In the genomic region with DNA sequence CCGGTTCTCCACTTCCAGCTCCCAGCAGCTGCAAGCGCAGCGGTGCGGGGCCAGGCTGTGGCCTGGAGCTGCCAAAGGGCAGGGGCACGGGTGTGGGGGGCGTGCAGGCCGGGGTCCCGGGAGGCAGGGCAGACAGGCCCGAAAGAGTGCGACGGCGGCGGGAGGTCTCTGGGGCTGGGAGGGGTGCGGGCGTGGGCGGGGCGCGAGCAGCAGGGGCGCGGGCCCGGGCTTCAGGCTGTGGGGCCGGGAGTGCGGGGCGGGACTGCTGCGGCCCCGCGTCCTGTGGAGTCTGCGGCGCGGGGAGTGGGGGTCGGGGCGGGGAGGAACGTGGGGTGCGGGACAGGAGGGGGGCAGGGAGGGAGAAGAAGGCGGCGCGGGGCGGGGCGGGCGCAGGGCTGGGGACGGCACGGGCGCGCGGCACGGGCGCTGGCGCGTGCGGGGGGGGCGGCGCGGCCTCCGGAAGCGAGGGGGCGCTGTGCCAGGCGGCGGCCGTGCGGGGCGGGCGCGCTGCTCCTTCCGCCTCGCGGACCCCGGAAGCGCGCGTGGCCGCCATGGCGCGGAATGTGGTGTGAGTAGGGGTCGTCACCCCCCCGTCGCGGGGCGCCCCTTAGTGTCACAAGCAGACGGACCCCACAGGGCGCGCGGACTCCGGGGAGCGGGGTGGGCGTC, we compare ENCODE assay signal across 8 cellular contexts. TPM values are rescaled to one million over a fixed set of nuclear protein-coding genes. Genes with fewer than 3 reads are reported as not detected.
DNase-seq lines count a peak whose midpoint lies in the region; ATAC-seq, FAIRE-seq and TF ChIP-seq lines count a peak whose summit lies in the region.

TSS of gene MRPL23 (plus strand) at position 521 of the 669 bp plus-strand sequence. CDS start at position 552, 31 bp downstream.

- H2AFZ ChIP-seq in IMR-90 (replicated peaks; ENCODE audit: low read length, poor library complexity) (no peak within 1 kb of the TSS), H1 (ENCODE audit: low read length) (no peak within 1 kb of the TSS)

- H3K18ac ChIP-seq in IMR-90 (ENCODE audit: low read depth, low read length) (no peak within 1 kb of the TSS), H1 (ENCODE audit: extremely low read depth, low read length) (no peak within 1 kb of the TSS)

- H3K4ac ChIP-seq in IMR-90 (ENCODE audit: low read depth, low read length) (no peak within 1 kb of the TSS), H1 (replicated peaks; ENCODE audit: insufficient read length, low read depth, low read length) (no peak within 1 kb of the TSS)

- H4K8ac ChIP-seq in IMR-90 (ENCODE audit: low read depth in 2 of 2, low read length in 2 of 2) (no peak within 1 kb of the TSS), H1 (ENCODE audit: extremely low read depth, insufficient read depth, low read length) (no peak within 1 kb of the TSS)

- H3K4me1 ChIP-seq in IMR-90 (ENCODE audit: control insufficient read depth, insufficient read depth, low read length) (no peaks in the 10 kb centered on the region), H1 (replicated peaks in 1 of 4; ENCODE audit: control insufficient read depth in 3 of 4, insufficient read depth in 4 of 4, low read length in 3 of 4) (peaks cover 0 to 7% (median 0%) of the 10 kb centered on the region in 4 experiments; a peak in 2 of 7 replicates)

- no TSS peak for BruUV-seq in IMR-90 (replicated peaks; lab: Mats Ljungman, UMichigan)

- TF ChIP-seq POLR2A in IMR-90 (IDR thresholded peaks at IDR 0.05; ENCODE audit: low read depth, low read length): no peak
- TF ChIP-seq POLR2A in H1 (IDR thresholded peaks at IDR 0.05; ENCODE audit: control extremely low read depth in 1 of 2, low read depth in 2 of 2, low read length in 2 of 2): no peak

- no peak within 1 kb of the TSS for H2BK120ac ChIP-seq in IMR-90 (ENCODE audit: low read depth, low read length)
- H2BK120ac ChIP-seq in H1 (replicated peaks; ENCODE audit: low read depth, low read length): no peak within 1 kb of the TSS

- no peak within 1 kb of the TSS for H3K14ac ChIP-seq in IMR-90 (replicated peaks; ENCODE audit: low read depth, low read length)
- H3K14ac ChIP-seq in H1 (ENCODE audit: insufficient read length): no peak within 1 kb of the TSS

- TF ChIP-seq CTCF in CD4-positive, alpha-beta T cell (IDR thresholded peaks at IDR 0.05): no peak
- TF ChIP-seq CTCF in IMR-90 (conservative IDR thresholded peaks at IDR 0.05; ENCODE audit: low read depth, low read length) (no peak), H1 (IDR thresholded peaks at IDR 0.05; ENCODE audit: control extremely low read depth in 1 of 3, insufficient read depth in 1 of 3, low read depth in 1 of 3, low read length in 3 of 3) (no peak)

- no peak within 1 kb of the TSS for H4K5ac ChIP-seq in IMR-90 (ENCODE audit: low read depth, low read length)
- H4K5ac ChIP-seq in H1 (ENCODE audit: insufficient read length, low read depth, low read length): no peak within 1 kb of the TSS

- H3K9ac ChIP-seq in IMR-90 (ENCODE audit: low read depth, low read length) (no peak within 1 kb of the TSS), H1 (replicated peaks in 1 of 4; ENCODE audit: extremely low read depth in 1 of 4, low read depth in 3 of 4, low read length in 3 of 4) (no peak within 1 kb of the TSS)

- dilution Hi-C loops in IMR-90 (cut with HindIII; ENCODE audit: low sequenced_read_pairs, unreplicated experiment): no loop called here

- no peaks in the 10 kb centered on the region for H3K4me1 Mint-ChIP-seq in CD4-positive, alpha-beta T cell (ENCODE audit: low read depth)

- H4K91ac ChIP-seq in IMR-90 (ENCODE audit: insufficient read depth, low read depth, low read length) (no peak within 1 kb of the TSS), H1 (replicated peaks; ENCODE audit: insufficient read length, low read length) (no peak within 1 kb of the TSS)

- no peaks in the 10 kb centered on the region for H3K27me3 ChIP-seq in CD4-positive, alpha-beta T cell (ENCODE audit: control insufficient read depth, insufficient read depth, low read length)
- no peaks in the 10 kb centered on the region for H3K27me3 ChIP-seq in IMR-90 (ENCODE audit: control insufficient read depth, insufficient read depth, low read length)
- H3K27me3 ChIP-seq in H1 (replicated peaks in 1 of 4; ENCODE audit: control insufficient read depth in 3 of 4, extremely low read depth in 1 of 4, insufficient read depth in 3 of 4, low read length in 3 of 4): no peaks in the 10 kb centered on the region

- no peak within 1 kb of the TSS for H2BK12ac ChIP-seq in H1 (ENCODE audit: low read depth, low read length)

- H2BK20ac ChIP-seq in IMR-90 (ENCODE audit: low read depth, low read length) (no peak within 1 kb of the TSS), H1 (ENCODE audit: low read length) (no peak within 1 kb of the TSS)

- H3K4me3 Mint-ChIP-seq in CD4-positive, alpha-beta T cell: no peak within 1 kb of the TSS

- TF ChIP-seq RAD21 in IMR-90 (IDR thresholded peaks at IDR 0.05; ENCODE audit: low read length): no peak
- no peak for TF ChIP-seq RAD21 in H1 (IDR thresholded peaks at IDR 0.05 in 1 of 2, conservative IDR thresholded peaks at IDR 0.05 in 1 of 2; ENCODE audit: low read depth in 2 of 2, low read length in 2 of 2)

- H3K27ac Mint-ChIP-seq in CD4-positive, alpha-beta T cell: no peak within 1 kb of the TSS

- H3K23me2 ChIP-seq in H1 (ENCODE audit: low read depth, low read length): no peaks in the 10 kb centered on the region

- H3K79me1 ChIP-seq in IMR-90 (ENCODE audit: low read depth in 1 of 2, low read length in 2 of 2) (no peaks in the 10 kb centered on the region), H1 (ENCODE audit: low read depth, low read length) (no peaks in the 10 kb centered on the region)

- no peak within 1 kb of the TSS for H2BK5ac ChIP-seq in IMR-90 (ENCODE audit: low read depth, low read length, poor library complexity, severe bottlenecking)
- H2BK5ac ChIP-seq in H1 (ENCODE audit: low read depth, low read length): no peak within 1 kb of the TSS

- CTCF ChIA-PET in CD4-positive, alpha-beta T cell (lab: Charles Lee): interaction anchor here (2.0 kb wide), 1 partner anchor 64 kb away, joined by 7 read pairs; no protein-coding TSS in a partner anchor
- CTCF ChIA-PET in IMR-90 (lab: Yijun Ruan, JAX): no interaction called here
- CTCF ChIA-PET in H1 (lab: Charles Lee; ENCODE audit: partially characterized antibody): interaction anchor here (0.6 to 18.8 kb wide), 21 partner anchors 12 to 644 kb away, joined by 3 to 416 read pairs (median 4); partner anchors contain the start of genes INS and SYT8

- peak; percentile 79 for ATAC-seq in CD4-positive, alpha-beta T cell (ENCODE audit: poor library complexity)
- ATAC-seq in IMR-90 (ENCODE audit: low read depth): peak; percentile 63

- H3K27ac ChIP-seq in CD4-positive, alpha-beta T cell (ENCODE audit: low read depth, low read length): no peak within 1 kb of the TSS
- H3K27ac ChIP-seq in IMR-90 (ENCODE audit: insufficient read depth, low read length) (no peak within 1 kb of the TSS), H1 (ENCODE audit: low read depth, low read length) (no peak within 1 kb of the TSS)

- no peaks in the 10 kb centered on the region for H3K9me3 Mint-ChIP-seq in CD4-positive, alpha-beta T cell

- TF ChIP-seq EP300 in H1 (IDR thresholded peaks at IDR 0.05; ENCODE audit: borderline replicate concordance in 1 of 2, low read depth in 2 of 2, low read length in 2 of 2): no peak

- H4K20me1 ChIP-seq in IMR-90 (ENCODE audit: insufficient read depth, low read length): no peaks in the 10 kb centered on the region
- H4K20me1 ChIP-seq in H1 (replicated peaks in 1 of 2; ENCODE audit: control insufficient read depth in 1 of 2, insufficient read depth in 2 of 2, low read length in 2 of 2): no peaks in the 10 kb centered on the region

- H3K9me1 ChIP-seq in IMR-90 (ENCODE audit: insufficient read depth, low read length): peaks cover 3% of the 10 kb centered on the region; the same call in 1 of the 2 replicates

- no peak within 1 kb of the TSS for H2AK9ac ChIP-seq in IMR-90 (replicated peaks; ENCODE audit: low read depth, low read length, poor library complexity)

- POLR2A ChIA-PET in CD4-positive, alpha-beta T cell (lab: Charles Lee): interaction anchor here (0.6 to 1.5 kb wide), 2 partner anchors 94 to 99 kb away, joined by 3 to 6 read pairs; partner anchors contain the start of gene LSP1
- POLR2A ChIA-PET in IMR-90 (lab: Charles Lee; ENCODE audit: unreplicated experiment) (no interaction called here), H1 (lab: Charles Lee; ENCODE audit: partially characterized antibody) (interaction anchor here (1.0 to 2.3 kb wide), 3 partner anchors 9 to 204 kb away, joined by 3 to 9 read pairs (median 5); no protein-coding TSS in a partner anchor)

- H3K56ac ChIP-seq in IMR-90 (ENCODE audit: extremely low read depth, insufficient read depth, low read length): no peak within 1 kb of the TSS
- no peak within 1 kb of the TSS for H3K56ac ChIP-seq in H1 (replicated peaks; ENCODE audit: insufficient read length, low read depth, low read length)

- FAIRE-seq in H1 (lab: Jason Lieb, UNC): no peak

- H3K4me2 ChIP-seq in IMR-90 (ENCODE audit: low read depth, low read length): no peak within 1 kb of the TSS
- H3K4me2 ChIP-seq in H1 (ENCODE audit: insufficient read depth in 1 of 2, low read depth in 2 of 2, low read length in 2 of 2): no peak within 1 kb of the TSS

- H3K23ac ChIP-seq in IMR-90 (ENCODE audit: low read depth, low read length) (no peak within 1 kb of the TSS), H1 (ENCODE audit: insufficient read length) (no peak within 1 kb of the TSS)

- no CpG with 5 or more reads among the region's 85 CpGs for WGBS in IMR-90 (ENCODE audit: extremely low coverage in 2 of 2, insufficient read length in 1 of 2), 2 experiments
- WGBS in H1 (ENCODE audit: extremely low coverage in 1 of 2, insufficient coverage in 1 of 2, insufficient read length in 1 of 2, insufficient replicate concordance in 2 of 2, low coverage in 1 of 2, low lambda C conversion rate in 2 of 2, missing lambda C conversion rate in 1 of 2), 2 experiments: no CpG with 5 or more reads among the region's 85 CpGs

- intact Hi-C loops in CD4-positive, alpha-beta T cell (cut with DNase I, micrococcal nuclease): no loop called here
- intact Hi-C loops in IMR-90 (cut with micrococcal nuclease): no loop called here

- no peaks in the 10 kb centered on the region for H3K36me3 ChIP-seq in IMR-90 (ENCODE audit: control insufficient read depth, insufficient read depth, low read length)
- H3K36me3 ChIP-seq in H1 (ENCODE audit: control insufficient read depth in 2 of 4, insufficient read depth in 4 of 4, low read length in 3 of 4): no peaks in the 10 kb centered on the region

- H3K36me3 Mint-ChIP-seq in CD4-positive, alpha-beta T cell (ENCODE audit: low read depth): no peaks in the 10 kb centered on the region

- no peaks in the 10 kb centered on the region for H3K9me3 ChIP-seq in CD4-positive, alpha-beta T cell (ENCODE audit: control insufficient read depth, low read length)
- H3K9me3 ChIP-seq in IMR-90 (ENCODE audit: control insufficient read depth, insufficient read depth, low read length) (no peaks in the 10 kb centered on the region), H1 (ENCODE audit: insufficient read depth in 2 of 2, low read depth in 1 of 2, low read length in 1 of 2) (no peaks in the 10 kb centered on the region)

- in situ Hi-C loops in IMR-90 (cut with MboI; ENCODE audit: low sequenced_read_pairs): no loop called here

- no peak within 1 kb of the TSS for H2BK15ac ChIP-seq in IMR-90 (ENCODE audit: low read depth, low read length)
- H2BK15ac ChIP-seq in H1 (ENCODE audit: low read length): no peak within 1 kb of the TSS

- H2AK5ac ChIP-seq in IMR-90 (ENCODE audit: low read depth, low read length) (no peak within 1 kb of the TSS), H1 (ENCODE audit: low read depth, low read length) (no peak within 1 kb of the TSS)

- no peak within 1 kb of the TSS for H3K4me3 ChIP-seq in IMR-90 (ENCODE audit: insufficient read depth, low read depth, low read length)
- H3K4me3 ChIP-seq in H1 (ENCODE audit: extremely low read depth in 1 of 4, insufficient read depth in 2 of 4, low read depth in 3 of 4, low read length in 4 of 4): no peak within 1 kb of the TSS

- no peaks in the 10 kb centered on the region for H3K27me3 Mint-ChIP-seq in CD4-positive, alpha-beta T cell

- no peaks in the 10 kb centered on the region for H3K79me2 ChIP-seq in H1 (ENCODE audit: control insufficient read depth in 1 of 2, insufficient read depth in 2 of 2, low read length in 2 of 2)

- peak in 3 of 10 experiments; percentile 0 to 48 (median 37) for DNase-seq in CD4-positive, alpha-beta T cell
- DNase-seq in IMR-90 (no peak), H1 (ENCODE audit: low read depth in 1 of 2, low spot score in 2 of 2) (no peak), occipital lobe (lab: John Stamatoyannopoulos, UW) (no peak), NOMO-1 treated with DMSO at 0.1 percent for 48 hours (lab: John Stamatoyannopoulos, UW; ENCODE audit: unreplicated experiment) (no peak), UCSD-AML1 (lab: John Stamatoyannopoulos, UW; ENCODE audit: unreplicated experiment) (no peak), D341Med (ENCODE audit: low spot score) (no peak), NCI-H2107 (lab: John Stamatoyannopoulos, UW) (no peak)

RNA-seq across cellular contexts. Expression of gene MRPL23, which starts in this region (rescaled TPM):
- total RNA-seq in CD4-positive, alpha-beta T cell: 10 to 100 TPM; 31.1 to 38.3 TPM
- 114 and 133 TPM in 2 replicates for total RNA-seq in IMR-90 (2012; rRNA removed)
- polyA plus RNA-seq in IMR-90 (2012; rRNA removed): 68.4 and 93.0 TPM in 2 replicates
- 178 and 245 TPM in 2 replicates for polyA plus RNA-seq in IMR-90 (2012; cell fraction: cytosol; rRNA removed)
- 76.2 and 83.6 TPM in 2 replicates for polyA plus RNA-seq in IMR-90 (2012; cell fraction: nucleus; rRNA removed; ENCODE audit: low replicate concordance)
- total RNA-seq in H1 (2021; fragmentation: NEBNext Ultra II Directional; extraction: Animal tissue kit (Norgen Biotek cat#: 25700)): 86.0 and 86.4 TPM in 2 replicates
- polyA plus RNA-seq in H1 (2011; rRNA removed): 244 and 281 TPM in 2 replicates
- 212 TPM for polyA plus RNA-seq in H1 (2011; cell fraction: cytosol; rRNA removed)
- 155 TPM for polyA plus RNA-seq in H1 (2011; cell fraction: nucleus; rRNA removed)
- polyA plus RNA-seq in H1 (2012, experiment 1 of 2): 93.5 to 140 TPM (median 122 TPM) in 4 replicates
- polyA plus RNA-seq in H1 (2012, experiment 2 of 2): 130 TPM
- polyA plus RNA-seq in H1 (2013, experiment 1 of 2): 104 TPM
- 109 TPM for polyA plus RNA-seq in H1 (2013, experiment 2 of 2)
- 35.1 and 53.0 TPM in 2 replicates for polyA minus RNA-seq in H1 (2011; rRNA and poly(A)+ RNA removed)
- polyA minus RNA-seq in H1 (2011; cell fraction: cytosol; rRNA and poly(A)+ RNA removed): 58.9 TPM
- polyA minus RNA-seq in H1 (2011; cell fraction: nucleus; rRNA and poly(A)+ RNA removed): 60.1 TPM
- 20.1 TPM for total RNA-seq in occipital lobe
